In genomic region chr10:85786401-85786899, GRCh38 we compare ENCODE assay signal across 11 cellular contexts.
DNase-seq lines count a peak whose midpoint lies in the region; ATAC-seq and TF ChIP-seq lines count a peak whose summit lies in the region.
"Had no signal": no experiment of that assay in that cellular context is flagged by ENCODE, and none has a peak within 500 bp of the region (broad histone marks: within the 10 kb centered on the region; RNA-seq: fewer than 3 reads in every experiment).

No MANE protein-coding gene starts in this region.

- no peaks in the 10 kb centered on the region for H3K36me3 ChIP-seq in kidney epithelial cell (ENCODE audit: control insufficient read depth, insufficient read depth, low read length)
- H3K36me3 ChIP-seq: cardiac muscle cell, SJCRH30 had no signal

- no peaks in the 10 kb centered on the region for H3K27me3 ChIP-seq in kidney epithelial cell (ENCODE audit: control insufficient read depth, insufficient read depth, low read length)
- H3K27me3 ChIP-seq: cardiac muscle cell, SJCRH30 had no signal

- ATAC-seq in SK-N-SH treated with all-trans-retinoic acid at 6 μM for 48 hours (no peak; the same call in 2 of the 3 replicates), HG02981 (IDR thresholded peaks at IDR 0.05; ENCODE audit: unreplicated experiment) (no peak)

- DNase-seq in GM10248 (ENCODE audit: extremely low spot score) (no peak), HT1080 (ENCODE audit: low read depth) (peak; percentile 38), kidney epithelial cell (ENCODE audit: low read depth) (no peak), NCI-H1694 (lab: John Stamatoyannopoulos, UW) (no peak), mucosa of gallbladder (ENCODE audit: low spot score) (no peak)
- DNase-seq in activated T-cell treated with anti-CD3 and anti-CD28 coated beads, Interleukin-2, amount 50 U/mL, for 48 hours, result no peak
- DNase-seq: activated T-cell treated with anti-CD3 and anti-CD28 coated beads, Interleukin-2, amount 50 U/mL, for 1 hour had no signal

- POLR2A ChIA-PET in GM10248 (lab: Yijun Ruan, JAX), result no interaction called here

- CTCF ChIA-PET in GM10248 (lab: Yijun Ruan, JAX), result no interaction called here

- TF ChIP-seq CTCF in GM10248 (IDR thresholded peaks at IDR 0.05; ENCODE audit: control extremely low read depth, extremely low read depth, low read depth, missing control alignments) (peak; percentile 4), kidney epithelial cell (IDR thresholded peaks at IDR 0.05; ENCODE audit: insufficient read depth, low read length, poor library complexity, severe bottlenecking) (peak; percentile 40)

- no peak overlapping the region for H3K4me3 ChIP-seq in kidney epithelial cell (ENCODE audit: low read depth, low read length)
- H3K4me3 ChIP-seq: cardiac muscle cell, SJCRH30 had no signal

TF ChIP-seq in SK-N-SH treated with all-trans-retinoic acid at 6 μM for 48 hours, 23 proteins besides CTCF, POLR2A, EP300 and RAD21:
- TF ChIP-seq TCF4 (CRISPR knock-in tag; IDR thresholded peaks at IDR 0.05; ENCODE audit: borderline replicate concordance), result peak; percentile 55; the same call in 1 of the 2 replicates
- TF ChIP-seq RARB (CRISPR knock-in tag; IDR thresholded peaks at IDR 0.05), result no peak
